ENCODE assay signal across 9 cellular contexts in the genomic region with DNA sequence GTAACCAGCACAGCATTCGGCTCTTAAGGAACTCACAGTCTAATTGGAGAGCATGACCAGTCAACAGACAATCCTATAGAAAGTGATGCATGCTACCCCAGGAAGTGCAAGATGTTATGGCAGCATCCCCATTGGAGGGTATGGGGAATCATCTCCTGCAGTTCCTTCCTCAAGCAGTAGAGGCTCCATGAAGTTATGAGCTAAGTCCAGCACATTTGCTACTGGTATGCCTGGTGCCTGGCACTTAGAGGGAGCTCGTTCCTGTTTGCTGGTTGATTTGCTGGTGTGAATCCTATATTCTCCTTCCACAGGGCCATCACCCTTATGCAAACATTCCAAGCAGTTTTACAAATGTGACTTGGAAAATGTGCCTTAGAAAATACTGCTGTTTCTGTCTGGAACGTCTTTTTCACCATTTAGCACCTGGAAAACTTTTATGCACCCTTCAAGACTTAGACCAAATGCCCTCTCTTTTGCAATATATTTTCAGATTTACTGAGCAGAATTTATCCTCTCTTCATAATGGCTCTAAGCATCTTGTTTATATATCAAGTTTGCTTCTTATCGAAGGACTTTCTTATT.
DNase-seq lines count a peak whose midpoint lies in the region; ATAC-seq and TF ChIP-seq lines count a peak whose summit lies in the region.
"Had no signal": no experiment of that assay in that cellular context is flagged by ENCODE, and none has a peak within 500 bp of the region (broad histone marks: within the 10 kb centered on the region; RNA-seq: fewer than 3 reads in every experiment).

No MANE protein-coding gene starts in this region.

- peak; percentile 39 for TF ChIP-seq CTCF in MCF 10A (IDR thresholded peaks at IDR 0.05; ENCODE audit: unreplicated experiment)
- TF ChIP-seq CTCF in breast epithelium (IDR thresholded peaks at IDR 0.05), result peak in 1 of 3 donors; percentile 16
- peak; percentile 22; the same call in 1 of the 2 replicates for TF ChIP-seq CTCF in RWPE1 (conservative IDR thresholded peaks at IDR 0.05; ENCODE audit: low read depth)
- peak; percentile 60 for TF ChIP-seq CTCF in foreskin keratinocyte (conservative IDR thresholded peaks at IDR 0.05)
- TF ChIP-seq CTCF in thyroid gland (IDR thresholded peaks at IDR 0.05), result peak; percentile 30 to 68 (median 54)

- peaks cover 12% of the 10 kb centered on the region for H3K27me3 Mint-ChIP-seq in MCF 10A (ENCODE audit: insufficient read depth, unreplicated experiment)

- H3K27ac ChIP-seq in breast epithelium, result no peak overlapping the region
- no peak overlapping the region for H3K27ac ChIP-seq in RWPE1
- H3K27ac ChIP-seq in foreskin keratinocyte, result no peak overlapping the region
- H3K27ac ChIP-seq in thyroid gland, result no peak overlapping the region

- POLR2A ChIA-PET in MCF 10A (lab: Yijun Ruan, JAX) (no interaction called here), RWPE1 (lab: Yijun Ruan, JAX; ENCODE audit: low non-redundant PET) (no interaction called here)

- CTCF ChIA-PET in MCF 10A (lab: Yijun Ruan, JAX), result interaction anchor here (0.6 to 5.3 kb wide), 12 partner anchors 14 to 1675 kb away, joined by 3 to 59 read pairs (median 4); no protein-coding TSS in a partner anchor
- CTCF ChIA-PET in RWPE1 (lab: Yijun Ruan, JAX), result no interaction called here

- no TSS peak for BruUV-seq in MCF 10A (replicated peaks; lab: Mats Ljungman, UMichigan)

- TF ChIP-seq POLR2A in breast epithelium (IDR thresholded peaks at IDR 0.05), result no peak
- no peak for TF ChIP-seq POLR2A in thyroid gland (IDR thresholded peaks at IDR 0.05)

- H3K4me3 ChIP-seq in breast epithelium (no peak overlapping the region), thyroid gland (replicated peaks in 1 of 3) (no peak overlapping the region)

- no peaks in the 10 kb centered on the region for H3K9me3 Mint-ChIP-seq in MCF 10A (ENCODE audit: unreplicated experiment)

- WGBS in thyroid gland, 2 donors, result 43 to 47% methylated on average over 4 of the region's 4 CpGs

- H3K36me3 ChIP-seq in breast epithelium (no peaks in the 10 kb centered on the region), thyroid gland (no peaks in the 10 kb centered on the region)

- DNase-seq in MCF 10A (ENCODE audit: unreplicated experiment) (peak; percentile 55), breast epithelium (ENCODE audit: low spot score in 2 of 2) (no peak), Kasumi-1 (lab: John Stamatoyannopoulos, UW) (peak; percentile 64 to 66), RWPE1 (ENCODE audit: low spot score) (peak; percentile 36), foreskin keratinocyte (peak; percentile 4 to 13), thyroid gland (peak; percentile 32 to 39), left ventricle myocardium superior (no peak)
- no peak for DNase-seq in activated CD4-positive, CD25-positive, alpha-beta regulatory T cell treated with anti-CD3 and anti-CD28 coated beads, Interleukin-2, amount 50 U/mL, for 72 hours

- peaks cover 0 to 8% of the 10 kb centered on the region in 2 donors for H3K27me3 ChIP-seq in breast epithelium
- peaks cover 2% of the 10 kb centered on the region for H3K27me3 ChIP-seq in foreskin keratinocyte
- H3K27me3 ChIP-seq in thyroid gland, result no peaks in the 10 kb centered on the region

- H3K4me3 Mint-ChIP-seq in MCF 10A (ENCODE audit: unreplicated experiment), result no peak overlapping the region
- H3K4me3 Mint-ChIP-seq: activated naive CD8-positive, alpha-beta T cell had no signal

- ATAC-seq in foreskin keratinocyte (peak; percentile 93), left ventricle myocardium superior (no peak)

- no peaks in the 10 kb centered on the region for H3K4me1 ChIP-seq in breast epithelium
- H3K4me1 ChIP-seq in foreskin keratinocyte, result no peaks in the 10 kb centered on the region
- H3K4me1 ChIP-seq in thyroid gland, result no peaks in the 10 kb centered on the region

- intact Hi-C loops in MCF 10A (cut with micrococcal nuclease) (loop anchor here (1.0 to 5.0 kb wide), 2 partner anchors 464 to 1099 kb away; partner anchors contain the start of gene ALKBH2), breast epithelium (cut with DNase I; ENCODE audit: low total_unique reads) (no loop called here), thyroid gland (cut with DNase I) (loop anchor here (10.0 kb wide), 2 partner anchors 202 to 462 kb away; no protein-coding TSS in a partner anchor), left ventricle myocardium superior (cut with micrococcal nuclease) (no loop called here)

- H3K4me1 Mint-ChIP-seq in MCF 10A (ENCODE audit: insufficient read depth, unreplicated experiment), result no peaks in the 10 kb centered on the region

- no peaks in the 10 kb centered on the region for H3K36me3 Mint-ChIP-seq in MCF 10A (ENCODE audit: insufficient read depth, unreplicated experiment)
- H3K36me3 Mint-ChIP-seq: activated naive CD8-positive, alpha-beta T cell had no signal

- H3K9me3 ChIP-seq in breast epithelium (no peaks in the 10 kb centered on the region), thyroid gland (no peaks in the 10 kb centered on the region)

- no peak overlapping the region for H3K27ac Mint-ChIP-seq in MCF 10A (ENCODE audit: low read depth, unreplicated experiment)
- H3K27ac Mint-ChIP-seq: activated naive CD8-positive, alpha-beta T cell had no signal

Comparison
In these comparisons a context has a peak if more than half of its experiments do, and no peak if none do; other contexts are left out.
1. DNase-seq: peak in MCF 10A (single experiment), Kasumi-1 (2 of 2), RWPE1 (single experiment), foreskin keratinocyte (2 of 2) and thyroid gland (2 of 2); none in breast epithelium (0 of 2), activated CD4-positive, CD25-positive, alpha-beta regulatory T cell treated with anti-CD3 and anti-CD28 coated beads, Interleukin-2, amount 50 U/mL, for 72 hours (single experiment) and left ventricle myocardium superior (single experiment).
2. intact Hi-C loops: an anchor here in MCF 10A (1.0 to 5.0 kb wide) and thyroid gland (10.0 kb wide); none called in breast epithelium and left ventricle myocardium superior.